8 cellular contexts compared by ENCODE assay signal in the genomic region with DNA sequence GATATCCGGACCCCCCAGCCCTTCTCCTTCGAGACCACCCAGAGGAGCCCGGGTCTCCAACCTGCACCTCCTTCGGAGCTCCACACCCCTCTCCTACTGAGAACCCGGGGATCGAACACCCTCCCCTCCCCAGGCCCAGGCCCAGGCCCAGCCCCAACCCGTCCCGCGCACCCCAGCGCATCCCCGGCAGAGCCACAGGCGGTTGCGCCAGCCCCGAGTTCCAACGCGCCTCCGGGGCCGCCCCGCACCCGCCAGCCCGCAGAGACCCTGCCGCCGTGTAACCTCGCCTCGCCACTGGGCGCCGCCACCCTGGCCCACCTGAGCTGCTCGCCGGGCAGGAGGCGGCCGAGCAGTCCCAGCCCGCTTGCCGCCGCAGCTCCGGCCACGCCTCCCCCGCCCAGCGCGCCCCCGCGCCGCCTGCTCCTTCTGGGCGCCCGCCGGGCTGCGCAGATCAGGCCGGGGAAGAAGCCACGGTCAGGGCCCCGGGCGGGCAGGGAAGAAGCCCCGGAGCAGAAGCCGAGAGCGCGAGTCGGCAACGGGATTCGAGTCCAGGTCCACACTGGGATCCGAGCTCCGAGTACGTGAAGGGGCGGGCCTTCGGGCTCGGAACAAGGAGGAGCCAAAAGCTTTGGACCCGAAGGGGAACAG. TPM values are rescaled to one million over a fixed set of nuclear protein-coding genes. Genes with fewer than 3 reads are reported as not detected.
DNase-seq lines count a peak whose midpoint lies in the region; ATAC-seq, FAIRE-seq and TF ChIP-seq lines count a peak whose summit lies in the region.

A gene with protein sequence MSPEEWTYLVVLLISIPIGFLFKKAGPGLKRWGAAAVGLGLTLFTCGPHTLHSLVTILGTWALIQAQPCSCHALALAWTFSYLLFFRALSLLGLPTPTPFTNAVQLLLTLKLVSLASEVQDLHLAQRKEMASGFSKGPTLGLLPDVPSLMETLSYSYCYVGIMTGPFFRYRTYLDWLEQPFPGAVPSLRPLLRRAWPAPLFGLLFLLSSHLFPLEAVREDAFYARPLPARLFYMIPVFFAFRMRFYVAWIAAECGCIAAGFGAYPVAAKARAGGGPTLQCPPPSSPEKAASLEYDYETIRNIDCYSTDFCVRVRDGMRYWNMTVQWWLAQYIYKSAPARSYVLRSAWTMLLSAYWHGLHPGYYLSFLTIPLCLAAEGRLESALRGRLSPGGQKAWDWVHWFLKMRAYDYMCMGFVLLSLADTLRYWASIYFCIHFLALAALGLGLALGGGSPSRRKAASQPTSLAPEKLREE (minus strand): TSS at position 561 of the 648 bp plus-strand sequence. CDS start 1,072 bp downstream, outside the sequence.

- peak within 1 kb of the TSS; percentile 99 for H3K27ac ChIP-seq in AG04450 (ENCODE audit: low read depth, low read length)
- peak within 1 kb of the TSS; percentile 96 for H3K27ac ChIP-seq in SJSA1
- H3K27ac ChIP-seq in endothelial cell of umbilical vein (ENCODE audit: insufficient read depth, low read depth, low read length) = peak within 1 kb of the TSS; percentile 86

- H4K20me1 ChIP-seq in endothelial cell of umbilical vein (replicated peaks; ENCODE audit: control insufficient read depth, extremely low read depth, insufficient read depth, low read length) = no peaks in the 10 kb centered on the region

- H3K9me3 ChIP-seq in AG04450 (ENCODE audit: control insufficient read depth, insufficient read depth, low read length) (no peaks in the 10 kb centered on the region), SJSA1 (replicated peaks) (no peaks in the 10 kb centered on the region), endothelial cell of umbilical vein (replicated peaks; ENCODE audit: control insufficient read depth, insufficient read depth, low read length) (no peaks in the 10 kb centered on the region)

- TF ChIP-seq CTCF in AG04450 (IDR thresholded peaks at IDR 0.05; ENCODE audit: low read depth, low read length) (no peak), endothelial cell of umbilical vein (IDR thresholded peaks at IDR 0.05; ENCODE audit: extremely low read depth in 1 of 2, insufficient read depth in 1 of 2, low read depth in 1 of 2, low read length in 2 of 2) (peak; percentile 6 to 26), nephron (IDR thresholded peaks at IDR 0.05; ENCODE audit: unreplicated experiment in 3 of 3) (peak; percentile 21 to 29 (median 28))

- peak within 1 kb of the TSS; percentile 82 for H3K4me3 ChIP-seq in AG04450 (ENCODE audit: low read depth, low read length)
- H3K4me3 ChIP-seq in SJSA1 = peak within 1 kb of the TSS; percentile 88
- H3K4me3 ChIP-seq in endothelial cell of umbilical vein (replicated peaks in 1 of 3; ENCODE audit: insufficient read depth in 1 of 3, low read depth in 1 of 3, low read length in 3 of 3) = peak within 1 kb of the TSS; percentile 72 to 87 (median 86)

- H2AFZ ChIP-seq in endothelial cell of umbilical vein (ENCODE audit: low read depth, low read length) = peak within 1 kb of the TSS; percentile 56

- DNase-seq in AG04450 (ENCODE audit: low read depth, low spot score) (no peak), SJSA1 (ENCODE audit: low read depth in 1 of 2, low spot score in 2 of 2) (peak in 1 of 2 experiments; percentile 26), endothelial cell of umbilical vein (ENCODE audit: low read depth, low spot score) (no peak), NCI-H69 (lab: John Stamatoyannopoulos, UW) (no peak), NCI-H2029 treated with DMSO at 0.1 percent for 48 hours (lab: John Stamatoyannopoulos, UW) (no peak)

- peak within 1 kb of the TSS; percentile 91 to 97 (median 95) for H3K4me3 Mint-ChIP-seq in nephron

- ATAC-seq in HG02973 (IDR thresholded peaks at IDR 0.05; ENCODE audit: unreplicated experiment) = peak; percentile 14

- peaks cover 3% of the 10 kb centered on the region for H3K27me3 Mint-ChIP-seq in nephron (ENCODE audit: low read depth)

- no peaks in the 10 kb centered on the region for H3K9me3 Mint-ChIP-seq in nephron

- H3K27me3 ChIP-seq in AG04450 (ENCODE audit: control insufficient read depth, insufficient read depth, low read length) = no peaks in the 10 kb centered on the region
- no peaks in the 10 kb centered on the region for H3K27me3 ChIP-seq in SJSA1 (replicated peaks)
- no peaks in the 10 kb centered on the region for H3K27me3 ChIP-seq in endothelial cell of umbilical vein (ENCODE audit: control insufficient read depth in 2 of 2, insufficient read depth in 2 of 2, low read length in 2 of 2)

- H3K9ac ChIP-seq in endothelial cell of umbilical vein (replicated peaks; ENCODE audit: extremely low read depth, insufficient read depth, low read length) = peak within 1 kb of the TSS; percentile 92

- peak within 1 kb of the TSS; percentile 86 for H3K4me2 ChIP-seq in endothelial cell of umbilical vein (ENCODE audit: insufficient read depth, low read length)

- BruUV-seq in endothelial cell of umbilical vein (replicated peaks; lab: Mats Ljungman, UMichigan) = no TSS peak

- peak within 1 kb of the TSS; percentile 96 to 99 (median 99) for H3K27ac Mint-ChIP-seq in nephron

- H3K9me1 ChIP-seq in endothelial cell of umbilical vein (replicated peaks; ENCODE audit: control insufficient read depth, extremely low read depth, insufficient read depth, low read length) = no peaks in the 10 kb centered on the region

- dilution Hi-C loops in endothelial cell of umbilical vein (cut with MboI; ENCODE audit: extremely low pct_ligation_motif_present, low sequenced_read_pairs) = no loop called here

- H3K36me3 Mint-ChIP-seq in nephron (ENCODE audit: low read depth) = peaks cover 33% of the 10 kb centered on the region

- intact Hi-C loops in endothelial cell of umbilical vein (cut with micrococcal nuclease) = loop anchor here (1.0 kb wide), 1 partner anchor 9 kb away; no protein-coding TSS in a partner anchor

- peaks cover 26% of the 10 kb centered on the region for H3K4me1 Mint-ChIP-seq in nephron

- H3K4me1 ChIP-seq in SJSA1 (replicated peaks) = peaks cover 13% of the 10 kb centered on the region
- peaks cover 16% of the 10 kb centered on the region for H3K4me1 ChIP-seq in endothelial cell of umbilical vein (ENCODE audit: control insufficient read depth, extremely low read depth, insufficient read depth, low read length)

- POLR2A ChIA-PET in AG04450 (lab: Yijun Ruan, JAX) = interaction anchor here (0.5 to 3.4 kb wide), 11 partner anchors 12 to 1410 kb away, joined by 3 to 35 read pairs (median 5); a partner anchor contains a TSS
- POLR2A ChIA-PET in endothelial cell of umbilical vein (lab: Charles Lee) = interaction anchor here (0.7 to 5.2 kb wide), 9 partner anchors 12 to 77 kb away, joined by 3 to 91 read pairs (median 5); a partner anchor contains a TSS

- TF ChIP-seq POLR2A in GM18526 (IDR thresholded peaks at IDR 0.05; ENCODE audit: extremely low read depth, insufficient read length) (peak; percentile 59), endothelial cell of umbilical vein (IDR thresholded peaks at IDR 0.05; ENCODE audit: low read depth, low read length) (no peak)

- CTCF ChIA-PET in AG04450 (lab: Charles Lee) (interaction anchor here (0.7 to 1.7 kb wide), 9 partner anchors 10 to 396 kb away, joined by 3 to 7 read pairs (median 4); no protein-coding TSS in a partner anchor), endothelial cell of umbilical vein (lab: Charles Lee) (interaction anchor here (0.6 to 2.2 kb wide), 12 partner anchors 10 to 77 kb away, joined by 3 to 25 read pairs (median 4); a partner anchor contains a TSS)

- H3K79me2 ChIP-seq in endothelial cell of umbilical vein (ENCODE audit: control insufficient read depth, insufficient read depth, low read length) = peaks cover 42% of the 10 kb centered on the region

- H3K36me3 ChIP-seq in SJSA1 (peaks cover 33% of the 10 kb centered on the region), endothelial cell of umbilical vein (ENCODE audit: control insufficient read depth in 2 of 2, extremely low read depth in 1 of 2, insufficient read depth in 2 of 2, low read length in 2 of 2) (peaks cover 10% of the 10 kb centered on the region in 2 experiments)

- no peak for FAIRE-seq in endothelial cell of umbilical vein (lab: Jason Lieb, UNC)

TF ChIP-seq in endothelial cell of umbilical vein, 7 proteins besides CTCF, POLR2A, EP300 and RAD21:
- TF ChIP-seq JUN (IDR thresholded peaks at IDR 0.05; ENCODE audit: borderline replicate concordance, insufficient read depth, insufficient read length, low read depth) (no peak), EZH2 (IDR thresholded peaks at IDR 0.05; ENCODE audit: borderline replicate concordance, low read depth, low read length, severe bottlenecking) (no peak), GATA2 (IDR thresholded peaks at IDR 0.05; ENCODE audit: insufficient read depth, insufficient read length, low read depth, low read length) (no peak), POLR2AphosphoS5 (IDR thresholded peaks at IDR 0.05; ENCODE audit: insufficient read depth, low read depth, low read length) (peak; percentile 28), MYC (IDR thresholded peaks at IDR 0.05; ENCODE audit: low read depth, low read length) (no peak)
- TF ChIP-seq, protein P1, sequence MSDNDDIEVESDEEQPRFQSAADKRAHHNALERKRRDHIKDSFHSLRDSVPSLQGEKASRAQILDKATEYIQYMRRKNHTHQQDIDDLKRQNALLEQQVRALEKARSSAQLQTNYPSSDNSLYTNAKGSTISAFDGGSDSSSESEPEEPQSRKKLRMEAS (IDR thresholded peaks at IDR 0.05; ENCODE audit: insufficient read depth, insufficient read length) = no peak

RNA-seq across cellular contexts. Expression of the gene that starts here (rescaled TPM):
- polyA plus RNA-seq in AG04450 (2011; rRNA removed) (45.1 and 63.2 TPM in 2 replicates), endothelial cell of umbilical vein (204 and 256 TPM in 2 replicates)
- polyA minus RNA-seq in AG04450 (2011; rRNA and poly(A)+ RNA removed) = 33.8 and 44.8 TPM in 2 replicates
- 97.7 and 118 TPM in 2 replicates for total RNA-seq in SJSA1 (2014; rRNA removed; shearing (Covaris generic))
- total RNA-seq in endothelial cell of umbilical vein = 175 and 218 TPM in 2 replicates
- 117 and 136 TPM in 2 replicates for polyA plus RNA-seq in endothelial cell of umbilical vein (2011; cell fraction: cytosol; rRNA removed)
- 153 and 177 TPM in 2 replicates for polyA plus RNA-seq in endothelial cell of umbilical vein (2011; cell fraction: nucleus; rRNA removed)
- 159 and 188 TPM in 2 replicates for polyA plus RNA-seq in endothelial cell of umbilical vein (2012)
- 80.3 and 88.3 TPM in 2 replicates for polyA minus RNA-seq in endothelial cell of umbilical vein
- polyA minus RNA-seq in endothelial cell of umbilical vein (2011; cell fraction: cytosol; rRNA and poly(A)+ RNA removed) = 80.3 TPM
- 58.8 and 67.3 TPM in 2 replicates for polyA minus RNA-seq in endothelial cell of umbilical vein (2011; cell fraction: nucleus; rRNA and poly(A)+ RNA removed)
